Comparison of ENCODE assay signal across 20 cellular contexts in the genomic region with DNA sequence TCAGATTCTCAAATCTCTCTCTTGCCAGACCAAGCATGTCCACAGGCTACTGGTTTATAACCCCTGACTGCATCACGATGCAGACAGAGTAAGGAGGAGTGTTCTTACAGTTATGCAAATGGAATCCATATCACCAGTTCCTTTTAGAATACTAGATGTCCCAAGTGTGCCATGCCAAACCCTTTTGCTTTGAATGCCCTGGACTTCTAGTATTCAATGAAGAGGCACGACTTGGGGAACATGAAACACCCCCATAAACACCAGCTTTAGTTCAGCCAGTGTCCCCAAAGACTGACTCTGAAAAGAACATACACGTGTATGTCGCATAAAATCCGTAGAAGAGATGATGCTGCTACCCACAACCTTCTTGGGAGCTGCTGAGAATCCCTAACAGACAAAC.
DNase-seq lines count a peak whose midpoint lies in the region; TF ChIP-seq lines count a peak whose summit lies in the region.
"Had no signal": no experiment of that assay in that cellular context is flagged by ENCODE, and none has a peak within 500 bp of the region (broad histone marks: within the 10 kb centered on the region; RNA-seq: fewer than 3 reads in every experiment).

No MANE protein-coding gene starts in this region.

- H3K36me3 ChIP-seq in BE2C: no peaks in the 10 kb centered on the region
- H3K36me3 ChIP-seq in Karpas-422 (ENCODE audit: insufficient read depth, low read length): no peaks in the 10 kb centered on the region
- H3K36me3 ChIP-seq in prostate gland: no peaks in the 10 kb centered on the region

- H3K4me3 Mint-ChIP-seq in activated naive CD4-positive, alpha-beta T cell treated with anti-CD3 and anti-CD28 coated beads for 36 hours: no peak overlapping the region
- H3K4me3 Mint-ChIP-seq: CD8-positive, alpha-beta memory T cell; IgD-negative memory B cell had no signal

- no peaks in the 10 kb centered on the region for H3K4me1 ChIP-seq in BE2C
- H3K4me1 ChIP-seq in Karpas-422 (ENCODE audit: low read length): peaks cover 18% of the 10 kb centered on the region
- H3K4me1 ChIP-seq in prostate gland (replicated peaks): no peaks in the 10 kb centered on the region

- TF ChIP-seq POLR2A in prostate gland (IDR thresholded peaks at IDR 0.05): no peak

- WGBS in prostate gland: 67% methylated on average over 5 of the region's 5 CpGs

- H3K27me3 ChIP-seq in BE2C: no peaks in the 10 kb centered on the region
- no peaks in the 10 kb centered on the region for H3K27me3 ChIP-seq in Karpas-422 (ENCODE audit: low read length)
- no peaks in the 10 kb centered on the region for H3K27me3 ChIP-seq in prostate gland (replicated peaks; ENCODE audit: insufficient read depth)

- no peaks in the 10 kb centered on the region for H3K79me2 ChIP-seq in Karpas-422 (ENCODE audit: low read length)

- DNase-seq in BE2C: no peak
- no peak for DNase-seq in Karpas-422
- peak; percentile 51 for DNase-seq in cerebellar cortex (ENCODE audit: low spot score)
- peak; percentile 50 for DNase-seq in inferior parietal cortex (ENCODE audit: extremely low spot score)
- DNase-seq in activated naive CD4-positive, alpha-beta T cell treated with anti-CD3 and anti-CD28 coated beads for 36 hours: no peak
- DNase-seq in mesenteric fat pad (ENCODE audit: low spot score): no peak
- DNase-seq in prostate gland (ENCODE audit: low spot score): no peak
- DNase-seq in HuH-7 (ENCODE audit: low spot score): no peak
- DNase-seq: CD8-positive, alpha-beta memory T cell; DMS 273 treated with DMSO at 0.1 percent for 48 hours; EL; GF-D8; NCI-H1048; NCI-H1417 treated with DMSO at 0.1 percent for 48 hours; NCI-H2227 treated with DMSO at 0.1 percent for 48 hours; NK-92 treated with Interleukin-12 subunit alpha and Interleukin-12 subunit beta, amount 100 ng/mL, for 24 hours; PC-3 had no signal

- H3K9ac ChIP-seq in Karpas-422 (ENCODE audit: low read length): no peak overlapping the region
- H3K9ac ChIP-seq: KMS-11 had no signal

- CTCF ChIA-PET in activated naive CD4-positive, alpha-beta T cell treated with anti-CD3 and anti-CD28 coated beads for 36 hours (lab: Charles Lee): no interaction called here

- peak overlapping the region; percentile 39 for H3K4me2 ChIP-seq in Karpas-422 (ENCODE audit: low read depth, low read length, poor library complexity, severe bottlenecking)
- H3K4me2 ChIP-seq: KMS-11 had no signal

- H3K4me3 ChIP-seq in BE2C (ENCODE audit: low read depth, low read length) (peak overlapping the region; percentile 62), Karpas-422 (ENCODE audit: low read length) (peak overlapping the region; percentile 17; the same call in 1 of the 2 replicates), prostate gland (no peak overlapping the region)

- no peaks in the 10 kb centered on the region for H3K4me1 Mint-ChIP-seq in activated naive CD4-positive, alpha-beta T cell treated with anti-CD3 and anti-CD28 coated beads for 36 hours (ENCODE audit: low read depth)
- H3K4me1 Mint-ChIP-seq: CD8-positive, alpha-beta memory T cell; IgD-negative memory B cell had no signal

- H3K9me3 ChIP-seq in BE2C (no peaks in the 10 kb centered on the region), Karpas-422 (ENCODE audit: low read length) (no peaks in the 10 kb centered on the region), prostate gland (no peaks in the 10 kb centered on the region)

- intact Hi-C loops in activated naive CD4-positive, alpha-beta T cell treated with anti-CD3 and anti-CD28 coated beads for 36 hours (cut with micrococcal nuclease): no loop called here
- intact Hi-C loops in prostate gland (cut with DNase I): no loop called here

- H3K9me2 ChIP-seq in Karpas-422 (replicated peaks; ENCODE audit: insufficient read depth, low read length): no peaks in the 10 kb centered on the region

- H3K27ac Mint-ChIP-seq in activated naive CD4-positive, alpha-beta T cell treated with anti-CD3 and anti-CD28 coated beads for 36 hours: no peak overlapping the region
- H3K27ac Mint-ChIP-seq: CD8-positive, alpha-beta memory T cell; IgD-negative memory B cell had no signal

- peak overlapping the region; percentile 0; the same call in 1 of the 2 replicates for H2AFZ ChIP-seq in Karpas-422 (ENCODE audit: low read length)

- no peaks in the 10 kb centered on the region for H3K36me3 Mint-ChIP-seq in activated naive CD4-positive, alpha-beta T cell treated with anti-CD3 and anti-CD28 coated beads for 36 hours (ENCODE audit: low read depth)
- H3K36me3 Mint-ChIP-seq: CD8-positive, alpha-beta memory T cell; IgD-negative memory B cell had no signal

- no peaks in the 10 kb centered on the region for H3K9me3 Mint-ChIP-seq in activated naive CD4-positive, alpha-beta T cell treated with anti-CD3 and anti-CD28 coated beads for 36 hours
- H3K9me3 Mint-ChIP-seq: CD8-positive, alpha-beta memory T cell had no signal

- peaks cover 17% of the 10 kb centered on the region for H3K27me3 Mint-ChIP-seq in activated naive CD4-positive, alpha-beta T cell treated with anti-CD3 and anti-CD28 coated beads for 36 hours (ENCODE audit: low read depth)

- H4K20me1 ChIP-seq in Karpas-422 (ENCODE audit: insufficient read depth, low read depth, low read length): no peaks in the 10 kb centered on the region

- H3K27ac ChIP-seq in Karpas-422 (ENCODE audit: low read length): no peak overlapping the region
- H3K27ac ChIP-seq in prostate gland: no peak overlapping the region
- H3K27ac ChIP-seq: C4-2B, KMS-11 had no signal

- no peak for TF ChIP-seq CTCF in BE2C (IDR thresholded peaks at IDR 0.05; ENCODE audit: low read depth, low read length)
- TF ChIP-seq CTCF in prostate gland (IDR thresholded peaks at IDR 0.05): no peak

Comparison
In these comparisons a context has a peak if more than half of its experiments do, and no peak if none do; other contexts are left out.
1. DNase-seq: peak in cerebellar cortex (single experiment) and inferior parietal cortex (single experiment); none in BE2C (single experiment), Karpas-422 (single experiment), activated naive CD4-positive, alpha-beta T cell treated with anti-CD3 and anti-CD28 coated beads for 36 hours (single experiment), mesenteric fat pad (single experiment), prostate gland (single experiment) and HuH-7 (single experiment).
2. H3K4me3 ChIP-seq: peak in BE2C (single experiment) and Karpas-422 (single experiment); none in prostate gland (0 of 2).